In the genomic region with DNA sequence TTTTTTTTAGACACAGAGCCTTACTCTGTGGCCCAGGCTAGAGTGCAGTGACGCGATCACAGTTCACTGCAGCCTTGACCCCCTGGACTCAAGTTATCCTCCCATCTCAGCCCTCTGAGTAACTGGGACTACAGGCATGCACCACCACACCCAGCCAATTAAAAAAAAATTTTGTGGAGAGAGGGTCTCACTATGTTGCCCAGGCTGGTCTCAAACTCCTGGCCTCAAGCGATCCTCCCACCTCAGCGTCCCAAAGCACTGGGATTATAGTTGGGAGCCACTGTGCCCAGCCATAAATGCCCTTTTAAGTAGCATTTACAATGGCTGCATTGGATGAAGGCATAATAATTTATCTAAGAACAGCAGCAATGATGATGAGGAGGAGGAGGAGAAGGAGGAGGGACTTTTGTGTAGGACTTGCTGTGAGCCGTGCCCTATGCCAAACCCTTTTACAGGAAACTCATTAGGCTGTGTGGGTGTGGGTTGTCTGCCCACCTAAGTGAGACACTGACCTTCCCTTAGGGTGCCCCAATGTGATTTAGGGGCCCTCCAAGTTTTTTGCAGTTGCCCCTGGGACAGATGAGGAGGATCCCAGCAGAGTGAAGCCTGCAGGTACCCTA, we compare ENCODE assay signal across 14 cellular contexts. TPM values are rescaled to one million over a fixed set of nuclear protein-coding genes. Genes with fewer than 3 reads are reported as not detected.
DNase-seq lines count a peak whose midpoint lies in the region; ATAC-seq and TF ChIP-seq lines count a peak whose summit lies in the region.
"Had no signal": no experiment of that assay in that cellular context is flagged by ENCODE, and none has a peak within 500 bp of the region (broad histone marks: within the 10 kb centered on the region; RNA-seq: fewer than 3 reads in every experiment).

No MANE protein-coding gene starts in this region.

- H3K4me3 Mint-ChIP-seq in brain = peak overlapping the region in 1 of 5 experiments; percentile 21
- no peak overlapping the region for H3K4me3 Mint-ChIP-seq in stimulated activated effector memory CD8-positive, alpha-beta T cell treated with anti-CD3 and anti-CD28 coated beads, Interleukin-12 subunit alpha, Interleukin-12 subunit beta, amount 100 ng/mL, for 72 hours
- H3K4me3 Mint-ChIP-seq: B cell had no signal

- no peaks in the 10 kb centered on the region for H3K9me3 ChIP-seq in Loucy (ENCODE audit: insufficient read depth, low read depth, low read length)
- no peaks in the 10 kb centered on the region for H3K9me3 ChIP-seq in neural cell (ENCODE audit: low read length)
- no peaks in the 10 kb centered on the region for H3K9me3 ChIP-seq in esophagus squamous epithelium
- H3K9me3 ChIP-seq in prostate gland = no peaks in the 10 kb centered on the region

- TF ChIP-seq POLR2A in esophagus squamous epithelium (IDR thresholded peaks at IDR 0.05) (no peak), prostate gland (IDR thresholded peaks at IDR 0.05) (no peak)

- H3K4me1 ChIP-seq in Loucy (ENCODE audit: insufficient read depth, low read length, poor library complexity, severe bottlenecking) (peaks cover 71% of the 10 kb centered on the region), esophagus squamous epithelium (peaks cover 12 to 65% (median 24%) of the 10 kb centered on the region in 3 donors), prostate gland (replicated peaks) (peaks cover 7% of the 10 kb centered on the region)

- no peaks in the 10 kb centered on the region for H3K79me2 ChIP-seq in Loucy (ENCODE audit: insufficient read depth, low read length)
- H3K79me2 ChIP-seq in neural cell (replicated peaks; ENCODE audit: insufficient read depth, low read length) = no peaks in the 10 kb centered on the region

- H3K4me1 Mint-ChIP-seq in brain = peaks cover 67% of the 10 kb centered on the region
- H3K4me1 Mint-ChIP-seq in stimulated activated effector memory CD8-positive, alpha-beta T cell treated with anti-CD3 and anti-CD28 coated beads, Interleukin-12 subunit alpha, Interleukin-12 subunit beta, amount 100 ng/mL, for 72 hours = peaks cover 57% of the 10 kb centered on the region
- H3K4me1 Mint-ChIP-seq: B cell had no signal

- H3K27ac Mint-ChIP-seq in brain = peak overlapping the region in 3 of 5 experiments; percentile 51 to 86 (median 84)
- peak overlapping the region; percentile 69 for H3K27ac Mint-ChIP-seq in stimulated activated effector memory CD8-positive, alpha-beta T cell treated with anti-CD3 and anti-CD28 coated beads, Interleukin-12 subunit alpha, Interleukin-12 subunit beta, amount 100 ng/mL, for 72 hours
- H3K27ac Mint-ChIP-seq: B cell had no signal

- intact Hi-C loops in esophagus squamous epithelium (cut with DNase I) = no loop called here
- intact Hi-C loops in prostate gland (cut with DNase I) = no loop called here

- TF ChIP-seq EP300 in neural cell (conservative IDR thresholded peaks at IDR 0.05; ENCODE audit: poor library complexity, severe bottlenecking) = no peak

- peaks cover 6% of the 10 kb centered on the region for H3K27me3 Mint-ChIP-seq in brain

- H2AFZ ChIP-seq in Loucy (ENCODE audit: low read length) (no peak overlapping the region), neural cell (ENCODE audit: low read depth, low read length) (no peak overlapping the region)

- no peaks in the 10 kb centered on the region for H4K20me1 ChIP-seq in Loucy (ENCODE audit: insufficient read depth, low read length, poor library complexity, severe bottlenecking)
- no peaks in the 10 kb centered on the region for H4K20me1 ChIP-seq in neural cell (ENCODE audit: insufficient read depth)

- H3K27me3 ChIP-seq in Loucy (ENCODE audit: insufficient read depth, low read length, poor library complexity, severe bottlenecking) (no peaks in the 10 kb centered on the region), neural cell (ENCODE audit: insufficient read depth, low read depth, low read length) (no peaks in the 10 kb centered on the region), esophagus squamous epithelium (no peaks in the 10 kb centered on the region), prostate gland (replicated peaks; ENCODE audit: insufficient read depth) (no peaks in the 10 kb centered on the region)

- H3K36me3 Mint-ChIP-seq in brain = no peaks in the 10 kb centered on the region
- no peaks in the 10 kb centered on the region for H3K36me3 Mint-ChIP-seq in stimulated activated effector memory CD8-positive, alpha-beta T cell treated with anti-CD3 and anti-CD28 coated beads, Interleukin-12 subunit alpha, Interleukin-12 subunit beta, amount 100 ng/mL, for 72 hours

- H3K4me2 ChIP-seq in Loucy (ENCODE audit: low read depth, low read length, poor library complexity, severe bottlenecking) (peak overlapping the region; percentile 66), neural cell (ENCODE audit: low read length) (peak overlapping the region; percentile 44)

- H3K36me3 ChIP-seq in Loucy (ENCODE audit: insufficient read depth, low read length) (no peaks in the 10 kb centered on the region), neural cell (ENCODE audit: insufficient read depth, low read length) (no peaks in the 10 kb centered on the region), esophagus squamous epithelium (no peaks in the 10 kb centered on the region), prostate gland (no peaks in the 10 kb centered on the region)

- H3K27ac ChIP-seq in neural cell (ENCODE audit: low read length) = no peak overlapping the region
- no peak overlapping the region for H3K27ac ChIP-seq in esophagus squamous epithelium
- H3K27ac ChIP-seq in prostate gland = no peak overlapping the region
- H3K27ac ChIP-seq: RWPE1 had no signal

- peak overlapping the region; percentile 12 for H3K9ac ChIP-seq in Loucy (ENCODE audit: low read depth, low read length, poor library complexity, severe bottlenecking)
- no peak overlapping the region for H3K9ac ChIP-seq in neural cell (ENCODE audit: low read length)

- no peak for DNase-seq in stimulated activated effector memory CD8-positive, alpha-beta T cell treated with anti-CD3 and anti-CD28 coated beads, Interleukin-12 subunit alpha, Interleukin-12 subunit beta, amount 100 ng/mL, for 72 hours (ENCODE audit: low spot score in 2 of 2)
- no peak for DNase-seq in esophagus squamous epithelium (lab: John Stamatoyannopoulos, UW)
- no peak for DNase-seq in prostate gland (ENCODE audit: low spot score)
- DNase-seq: DMS79 treated with DMSO at 0.1 percent for 48 hours, H7, NCI-H1105, SIG-M5 had no signal

- H3F3A ChIP-seq in Loucy (ENCODE audit: low read depth) (peaks cover 6% of the 10 kb centered on the region; the same call in 1 of the 2 replicates), neural cell (ENCODE audit: insufficient read depth, low read length, poor library complexity, severe bottlenecking) (peaks cover 3% of the 10 kb centered on the region)

- no peak for TF ChIP-seq CTCF in Loucy (conservative IDR thresholded peaks at IDR 0.05; ENCODE audit: low read length)
- no peak for TF ChIP-seq CTCF in brain (conservative IDR thresholded peaks at IDR 0.05)
- no peak for TF ChIP-seq CTCF in neural cell (IDR thresholded peaks at IDR 0.05; ENCODE audit: poor library complexity, severe bottlenecking)
- no peak for TF ChIP-seq CTCF in esophagus squamous epithelium (IDR thresholded peaks at IDR 0.05)
- TF ChIP-seq CTCF in prostate gland (IDR thresholded peaks at IDR 0.05) = no peak

- H3K4me3 ChIP-seq in Loucy (ENCODE audit: low read length, poor library complexity, severe bottlenecking) (peak overlapping the region; percentile 45), neural cell (ENCODE audit: low read length) (no peak overlapping the region), esophagus squamous epithelium (no peak overlapping the region), prostate gland (no peak overlapping the region)

- H3K9me2 ChIP-seq in Loucy (replicated peaks; ENCODE audit: low read depth, low read length) (no peaks in the 10 kb centered on the region), neural cell (ENCODE audit: insufficient read depth, low read length) (no peaks in the 10 kb centered on the region)

- ATAC-seq in stimulated activated effector memory CD8-positive, alpha-beta T cell treated with anti-CD3 and anti-CD28 coated beads, Interleukin-12 subunit alpha, Interleukin-12 subunit beta, amount 100 ng/mL, for 72 hours = no peak
- no peak for ATAC-seq in HG02798 (IDR thresholded peaks at IDR 0.05; ENCODE audit: poor library complexity, unreplicated experiment)
- ATAC-seq: SK-N-SH treated with all-trans-retinoic acid at 6 μM for 48 hours had no signal

- 92% methylated on average over 3 of the region's 5 CpGs for WGBS in esophagus squamous epithelium, 2 donors
- WGBS in prostate gland = 92% methylated on average over 5 of the region's 5 CpGs

- no peak for TF ChIP-seq RAD21 in neural cell (conservative IDR thresholded peaks at IDR 0.05)

- peaks cover 0 to 4% (median 0%) of the 10 kb centered on the region in 5 experiments for H3K9me3 Mint-ChIP-seq in brain
- H3K9me3 Mint-ChIP-seq in stimulated activated effector memory CD8-positive, alpha-beta T cell treated with anti-CD3 and anti-CD28 coated beads, Interleukin-12 subunit alpha, Interleukin-12 subunit beta, amount 100 ng/mL, for 72 hours = no peaks in the 10 kb centered on the region

TF ChIP-seq in neural cell, 6 proteins besides CTCF, POLR2A, EP300 and RAD21 (continues in another document):
- no peak for TF ChIP-seq TAF1 (IDR thresholded peaks at IDR 0.05; ENCODE audit: low read depth)
- TF ChIP-seq SMC3 (conservative IDR thresholded peaks at IDR 0.05; ENCODE audit: poor library complexity) = no peak

RNA-seq across cellular contexts. Expression of a gene that starts 51.1 kb away (rescaled TPM):
- polyA plus RNA-seq in brain (ENCODE audit: insufficient read depth, low read depth, low replicate concordance) (10.7 TPM), neural cell (2.5 and 4.2 TPM in 2 replicates)
- polyA minus RNA-seq in neural cell = 2.4 and 2.8 TPM in 2 replicates
- total RNA-seq in esophagus squamous epithelium (10 to 100 TPM in 1 of 4 donors, 1 to 10 TPM in 3; 2.3 to 10.2 (median 4.8) TPM), prostate gland (10 to 100 TPM; 21.9 to 30.1 TPM)
